13 cellular contexts compared by ENCODE assay signal in the genomic region with DNA sequence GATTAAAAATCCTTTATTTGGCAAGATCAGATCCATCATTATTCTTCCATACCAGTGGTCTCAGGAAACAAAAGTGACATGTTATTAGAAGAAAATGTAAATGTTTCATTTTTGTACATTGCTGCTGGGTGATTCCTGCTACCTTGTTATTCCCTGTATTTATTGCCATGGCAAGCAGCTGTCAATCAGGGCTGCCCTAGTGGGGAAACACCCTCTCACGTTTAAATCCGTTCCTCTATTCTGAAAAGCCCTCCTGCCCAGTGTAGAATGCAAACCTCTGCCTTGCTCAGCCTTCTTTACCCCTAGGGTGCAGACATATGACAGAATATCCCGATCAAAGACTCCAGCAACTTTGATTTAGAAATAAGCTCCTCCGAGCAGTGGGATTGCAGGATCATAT.
DNase-seq lines count a peak whose midpoint lies in the region; ATAC-seq and TF ChIP-seq lines count a peak whose summit lies in the region.
"Had no signal": no experiment of that assay in that cellular context is flagged by ENCODE, and none has a peak within 500 bp of the region (broad histone marks: within the 10 kb centered on the region; RNA-seq: fewer than 3 reads in every experiment).

No MANE protein-coding gene starts in this region.

- no peaks in the 10 kb centered on the region for H4K20me1 ChIP-seq in hepatocyte (ENCODE audit: insufficient read depth, poor library complexity, severe bottlenecking)

- H3K4me3 ChIP-seq in right atrium auricular region (no peak overlapping the region), hepatocyte (no peak overlapping the region)
- H3K4me3 ChIP-seq: GM23248 had no signal

- H3K9me3 ChIP-seq in right atrium auricular region (no peaks in the 10 kb centered on the region), hepatocyte (ENCODE audit: low read depth) (no peaks in the 10 kb centered on the region)

- peaks cover 0 to 4% of the 10 kb centered on the region in 2 donors for H3K4me1 ChIP-seq in right atrium auricular region
- H3K4me1 ChIP-seq in hepatocyte (ENCODE audit: insufficient read depth), result peaks cover 6% of the 10 kb centered on the region

- peak; percentile 19 for ATAC-seq in left ventricle myocardium superior
- no peak for ATAC-seq in sciatic nerve
- ATAC-seq in GM19035 (IDR thresholded peaks at IDR 0.05; ENCODE audit: unreplicated experiment), result no peak

- no peak overlapping the region for H2AFZ ChIP-seq in hepatocyte
- H2AFZ ChIP-seq: GM23248 had no signal

- H3K79me2 ChIP-seq in hepatocyte, result no peaks in the 10 kb centered on the region

- H3K4me2 ChIP-seq in hepatocyte, result peak overlapping the region; percentile 58

- no peak for TF ChIP-seq CTCF in right atrium auricular region (IDR thresholded peaks at IDR 0.05)
- no peak for TF ChIP-seq CTCF in hepatocyte (IDR thresholded peaks at IDR 0.05; ENCODE audit: poor library complexity)
- no peak for TF ChIP-seq CTCF in GM20000 (IDR thresholded peaks at IDR 0.05; ENCODE audit: extremely low read depth, missing control alignments)

- H3K36me3 ChIP-seq in right atrium auricular region, result no peaks in the 10 kb centered on the region
- H3K36me3 ChIP-seq in hepatocyte (replicated peaks; ENCODE audit: insufficient read depth, low read depth), result no peaks in the 10 kb centered on the region

- intact Hi-C loops in left ventricle myocardium superior (cut with micrococcal nuclease), result no loop called here
- intact Hi-C loops in sciatic nerve (cut with DNase I), result no loop called here

- WGBS in hepatocyte (ENCODE audit: low lambda C conversion rate, missing lambda C conversion rate), result 44% methylated on average over 4 of the region's 4 CpGs

- H3K27ac ChIP-seq in right atrium auricular region (no peak overlapping the region), hepatocyte (no peak overlapping the region)
- H3K27ac ChIP-seq: GM23248 had no signal

- DNase-seq in left ventricle myocardium superior (no peak), right atrium auricular region (ENCODE audit: low spot score) (no peak), hepatocyte (ENCODE audit: low spot score) (no peak), sciatic nerve (ENCODE audit: low spot score) (peak; percentile 3), GM20000 (ENCODE audit: low spot score) (no peak), H4 (ENCODE audit: low spot score) (no peak)
- DNase-seq: C1 segment of cervical spinal cord; Calu3; CD4-positive, alpha-beta T cell; DMS 273 treated with DMSO at 0.1 percent for 48 hours; GM23248; H7 had no signal

- no peaks in the 10 kb centered on the region for H3K9me2 ChIP-seq in hepatocyte (replicated peaks; ENCODE audit: insufficient read depth)

- H3K27me3 ChIP-seq in right atrium auricular region, result no peaks in the 10 kb centered on the region
- no peaks in the 10 kb centered on the region for H3K27me3 ChIP-seq in hepatocyte
